In genomic region chr10:59908808-59909143, GRCh38 we compare ENCODE assay signal across 9 cellular contexts. TPM values are rescaled to one million over a fixed set of nuclear protein-coding genes. Genes with fewer than 3 reads are reported as not detected.
DNase-seq lines count a peak whose midpoint lies in the region; ATAC-seq and TF ChIP-seq lines count a peak whose summit lies in the region.
"Had no signal": no experiment of that assay in that cellular context is flagged by ENCODE, and none has a peak within 500 bp of the region (broad histone marks: within the 10 kb centered on the region; RNA-seq: fewer than 3 reads in every experiment).

No MANE protein-coding gene starts in this region.

- peak overlapping the region; percentile 95 for H3K4me3 Mint-ChIP-seq in activated B cell treated with CpG ODN at 0.5 μM for 24 hours

- H3K9me3 Mint-ChIP-seq in activated B cell treated with CpG ODN at 0.5 μM for 24 hours = peaks cover under 1% of the 10 kb centered on the region

- 55% methylated on average over 4 of the region's 4 CpGs for WGBS in right cardiac atrium
- 55 to 72% (median 62%) methylated on average over 4 of the region's 4 CpGs for WGBS in spleen, 5 donors

- CTCF ChIA-PET in activated B cell treated with CpG ODN at 0.5 μM for 24 hours (lab: Charles Lee) = interaction anchor here (1.0 to 5.1 kb wide), 8 partner anchors 23 to 738 kb away, joined by 3 to 125 read pairs (median 5); no protein-coding TSS in a partner anchor

- peaks cover 41% of the 10 kb centered on the region for H3K4me1 Mint-ChIP-seq in activated B cell treated with CpG ODN at 0.5 μM for 24 hours

- DNase-seq in HCEC 1CT (peak; percentile 16), activated B cell treated with CpG ODN at 0.5 μM for 24 hours (no peak), right cardiac atrium (no peak), spleen (no peak), NCI-H2107 treated with DMSO at 0.1 percent for 48 hours (lab: John Stamatoyannopoulos, UW; ENCODE audit: unreplicated experiment) (no peak), Ammon's horn (ENCODE audit: low spot score) (no peak)
- DNase-seq: NCI-H1694 had no signal

- H3K27me3 Mint-ChIP-seq in activated B cell treated with CpG ODN at 0.5 μM for 24 hours = no peaks in the 10 kb centered on the region

- H3K27ac ChIP-seq in right cardiac atrium (ENCODE audit: low read length) (no peak overlapping the region), spleen (peak overlapping the region; percentile 91 to 96 (median 94))

- ATAC-seq in activated B cell treated with CpG ODN at 0.5 μM for 24 hours (ENCODE audit: low read depth) (no peak), right cardiac atrium (no peak), HG03520 (IDR thresholded peaks at IDR 0.05; ENCODE audit: unreplicated experiment) (no peak), HG03469 (IDR thresholded peaks at IDR 0.05; ENCODE audit: unreplicated experiment) (no peak)

- H3K4me3 ChIP-seq in right cardiac atrium (ENCODE audit: low read length) (peak overlapping the region; percentile 64), spleen (peak overlapping the region in 5 of 8 donors; percentile 36 to 96 (median 79))

- no peaks in the 10 kb centered on the region for H3K36me3 ChIP-seq in spleen

- H3K4me1 ChIP-seq in right cardiac atrium (ENCODE audit: control insufficient read depth, insufficient read depth, low read length) (peaks cover 2% of the 10 kb centered on the region), spleen (peaks cover 18 to 47% (median 38%) of the 10 kb centered on the region in 6 donors)

- peak overlapping the region; percentile 95 for H3K27ac Mint-ChIP-seq in activated B cell treated with CpG ODN at 0.5 μM for 24 hours

- peaks cover 8% of the 10 kb centered on the region for H3K36me3 Mint-ChIP-seq in activated B cell treated with CpG ODN at 0.5 μM for 24 hours (ENCODE audit: low read depth)

- POLR2A ChIA-PET in activated B cell treated with CpG ODN at 0.5 μM for 24 hours (lab: Charles Lee) = interaction anchor here (1.2 to 3.0 kb wide), 4 partner anchors 23 to 329 kb away, joined by 3 to 25 read pairs (median 5); no protein-coding TSS in a partner anchor

- H3K27me3 ChIP-seq in right cardiac atrium (ENCODE audit: control insufficient read depth, insufficient read depth) (no peaks in the 10 kb centered on the region), spleen (replicated peaks in 1 of 7) (no peaks in the 10 kb centered on the region)

- no peak for TF ChIP-seq CTCF in activated B cell treated with CpG ODN at 0.5 μM for 24 hours (IDR thresholded peaks at IDR 0.05)
- no peak for TF ChIP-seq CTCF in spleen (IDR thresholded peaks at IDR 0.05 in 8 of 11, conservative IDR thresholded peaks at IDR 0.05 in 3 of 11)

- intact Hi-C loops in activated B cell treated with CpG ODN at 0.5 μM for 24 hours (cut with micrococcal nuclease) (loop anchor here (5.0 to 10.0 kb wide), 7 partner anchors 204 to 1521 kb away; partner anchors contain the start of genes CDK1, SLC16A9 and TFAM), right cardiac atrium (cut with DNase I) (loop anchor here in 2 of 4 donors (10.0 kb wide), 2 partner anchors 54 to 284 kb away; no protein-coding TSS in a partner anchor), spleen (cut with DNase I; ENCODE audit: low total_unique reads) (loop anchor here (10.0 kb wide), 1 partner anchor 74 kb away; no protein-coding TSS in a partner anchor)

- H3K9me3 ChIP-seq in right cardiac atrium (ENCODE audit: control insufficient read depth, low read length) (no peaks in the 10 kb centered on the region), spleen (peaks cover 0 to 10% (median 8%) of the 10 kb centered on the region in 8 donors)

- no peak for TF ChIP-seq POLR2A in spleen (IDR thresholded peaks at IDR 0.05)

RNA-seq across cellular contexts. Expression of gene CCDC6, which starts 2.4 kb away (rescaled TPM):
- total RNA-seq in activated B cell treated with CpG ODN at 0.5 μM for 24 hours (27.9 and 32.2 TPM in 2 replicates), right cardiac atrium (10 to 100 TPM; 21.3 to 28.1 (median 23.8) TPM), spleen (10 to 100 TPM; 29.3 to 55.1 (median 41.3) TPM)
- polyA plus RNA-seq in right cardiac atrium (8.3 TPM), spleen (10 to 100 TPM in 2 of 3 donors, 1 to 10 TPM in 1; 8.7 to 13.9 (median 13.7) TPM)
